ENCODE assay signal across 8 cellular contexts in genomic region chr1:84892657-84893618, GRCh38. TPM values are rescaled to one million over a fixed set of nuclear protein-coding genes. Genes with fewer than 3 reads are reported as not detected.
DNase-seq lines count a peak whose midpoint lies in the region; ATAC-seq and TF ChIP-seq lines count a peak whose summit lies in the region.

TSS of gene LPAR3 (minus strand) at chr1:84893206. CDS start at chr1:84866120, 27,086 bp downstream.

- no peaks in the 10 kb centered on the region for H3K9me3 Mint-ChIP-seq in mesothelial cell of epicardium

- ATAC-seq in SK-N-SH treated with all-trans-retinoic acid at 6 μM for 48 hours (peak; percentile 43; the same call in 2 of the 3 replicates), GM19463 (IDR thresholded peaks at IDR 0.05; ENCODE audit: unreplicated experiment) (no peak), GM18498 (IDR thresholded peaks at IDR 0.05; ENCODE audit: unreplicated experiment) (no peak)

- peak within 1 kb of the TSS; percentile 68 for H3K4me3 Mint-ChIP-seq in mesothelial cell of epicardium

- no peak within 1 kb of the TSS for H3K27ac Mint-ChIP-seq in mesothelial cell of epicardium

- peak; percentile 60 for DNase-seq in DMS53 (lab: John Stamatoyannopoulos, UW)
- no peak for DNase-seq in DMS53 treated with DMSO at 0.1 percent for 48 hours (lab: John Stamatoyannopoulos, UW; ENCODE audit: unreplicated experiment)
- no peak for DNase-seq in coronary artery (ENCODE audit: low spot score)
- DNase-seq in mesothelial cell of epicardium (ENCODE audit: low spot score in 2 of 2, unreplicated experiment in 2 of 2): peak; percentile 27 to 51
- peak; percentile 51 for DNase-seq in ureter (ENCODE audit: low spot score)

- TF ChIP-seq CTCF in coronary artery (IDR thresholded peaks at IDR 0.05) (no peak), mesothelial cell of epicardium (IDR thresholded peaks at IDR 0.05; ENCODE audit: unreplicated experiment) (no peak)

- H3K4me3 ChIP-seq in coronary artery: peak within 1 kb of the TSS; percentile 57

- H3K27me3 Mint-ChIP-seq in mesothelial cell of epicardium (ENCODE audit: low read depth): peaks cover 71% of the 10 kb centered on the region

- no peaks in the 10 kb centered on the region for H3K36me3 Mint-ChIP-seq in mesothelial cell of epicardium

- peaks cover 6% of the 10 kb centered on the region for H3K4me1 Mint-ChIP-seq in mesothelial cell of epicardium

- H3K27ac ChIP-seq in coronary artery: no peak within 1 kb of the TSS

TF ChIP-seq in SK-N-SH treated with all-trans-retinoic acid at 6 μM for 48 hours, 23 proteins besides CTCF, POLR2A, EP300 and RAD21:
- no peak for TF ChIP-seq ZNF70 (CRISPR knock-in tag; IDR thresholded peaks at IDR 0.05)
- TF ChIP-seq BACH2 (CRISPR knock-in tag; IDR thresholded peaks at IDR 0.05; ENCODE audit: borderline replicate concordance): no peak
- no peak for TF ChIP-seq TCF4 (CRISPR knock-in tag; IDR thresholded peaks at IDR 0.05; ENCODE audit: borderline replicate concordance)
- TF ChIP-seq SNAI2 (CRISPR knock-in tag; IDR thresholded peaks at IDR 0.05): no peak
- TF ChIP-seq ESRRG (CRISPR knock-in tag; IDR thresholded peaks at IDR 0.05): no peak

RNA-seq across cellular contexts. Expression of gene LPAR3, which starts in this region (rescaled TPM):
- total RNA-seq in mesothelial cell of epicardium (0.67 to 1.00 TPM (median 0.99 TPM) in 3 replicates), ureter (20.8 TPM)

Comparison
In these comparisons a context has a peak if more than half of its experiments do, and no peak if none do; other contexts are left out.
1. RNA of gene LPAR3 (total RNA-seq): 20.8 TPM in ureter (single experiment); 0.67 to 1.00 TPM in mesothelial cell of epicardium; every median in the first group is over 10 times any median in the second.
2. DNase-seq: peak in DMS53 (single experiment) and ureter (single experiment); none in DMS53 treated with DMSO at 0.1 percent for 48 hours (single experiment) and coronary artery (single experiment).
3. Peak in DNase-seq in mesothelial cell of epicardium; RNA of the gene not detected or under 1 TPM.